8 cellular contexts compared by ENCODE assay signal in the genomic region with DNA sequence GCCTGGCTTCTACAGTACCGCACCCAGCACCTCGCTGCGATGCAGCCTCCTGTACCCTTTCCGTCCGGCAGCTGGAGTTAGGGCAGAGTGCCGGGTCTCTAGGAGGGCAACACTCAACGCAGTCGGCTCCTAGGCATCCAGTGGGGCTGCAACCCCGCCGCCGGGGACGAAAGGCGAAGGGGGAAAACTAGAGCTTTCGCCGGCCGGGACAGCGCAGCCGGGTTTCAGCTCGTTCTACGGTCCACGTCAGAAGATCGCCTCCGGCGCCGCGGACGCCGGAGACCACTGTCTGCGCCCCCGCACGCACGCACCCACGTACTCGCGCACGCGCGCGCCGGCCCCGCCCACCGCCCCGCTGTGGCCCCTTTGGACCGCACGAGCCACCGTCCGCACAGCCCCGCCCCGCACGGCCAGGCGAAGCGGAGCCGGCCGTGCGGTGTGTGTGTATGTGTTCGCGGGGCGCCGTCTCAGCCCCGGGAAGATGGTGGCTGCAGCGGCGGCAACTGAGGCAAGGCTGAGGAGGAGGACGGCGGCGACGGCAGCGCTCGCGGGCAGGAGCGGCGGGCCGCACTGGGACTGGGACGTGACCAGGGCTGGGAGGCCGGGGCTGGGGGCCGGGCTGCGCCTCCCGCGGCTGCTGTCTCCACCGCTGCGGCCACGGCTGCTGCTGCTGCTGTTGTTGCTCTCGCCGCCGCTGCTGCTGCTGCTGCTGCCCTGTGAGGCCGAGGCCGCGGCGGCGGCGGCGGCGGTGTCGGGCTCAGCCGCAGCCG. TPM values are rescaled to one million over a fixed set of nuclear protein-coding genes. Genes with fewer than 3 reads are reported as not detected.
DNase-seq lines count a peak whose midpoint lies in the region; ATAC-seq and TF ChIP-seq lines count a peak whose summit lies in the region.

A gene (plus strand): TSS at position 392 of the 770 bp plus-strand sequence. CDS start 90 bp downstream, at position 482.

- H3K4me1 ChIP-seq in HUES64 (ENCODE audit: insufficient read depth, low read length): peaks cover 6% of the 10 kb centered on the region; the same call in 1 of the 2 replicates
- peaks cover 22% of the 10 kb centered on the region for H3K4me1 ChIP-seq in mucosa of stomach (ENCODE audit: control insufficient read depth, insufficient read depth, low read length)

- H3K4me3 Mint-ChIP-seq in activated T-cell treated with anti-CD3 and anti-CD28 coated beads, Interleukin-2, amount 50 U/mL, for 24 hours: peak within 1 kb of the TSS; percentile 95

- DNase-seq in DMS 273 (lab: John Stamatoyannopoulos, UW; ENCODE audit: unreplicated experiment): peak; percentile 95
- peak; percentile 52 for DNase-seq in OCI-M2 (lab: John Stamatoyannopoulos, UW; ENCODE audit: unreplicated experiment)
- peak; percentile 98 for DNase-seq in activated T-cell treated with anti-CD3 and anti-CD28 coated beads, Interleukin-2, amount 50 U/mL, for 24 hours
- peak; percentile 93 to 94 for DNase-seq in erythroblast (lab: John Stamatoyannopoulos, UW)
- peak; percentile 63 to 81 for DNase-seq in stimulated activated CD8-positive, alpha-beta memory T cell treated with anti-CD3 and anti-CD28 coated beads, Interleukin-4, amount 100 ng/mL, for 4 hours (ENCODE audit: low read depth in 2 of 2, low spot score in 1 of 2)

- TF ChIP-seq POLR2A in erythroblast (IDR thresholded peaks at IDR 0.05; ENCODE audit: low read length): peak; percentile 82

- H3K27me3 Mint-ChIP-seq in activated T-cell treated with anti-CD3 and anti-CD28 coated beads, Interleukin-2, amount 50 U/mL, for 24 hours: no peaks in the 10 kb centered on the region

- H3K27me3 ChIP-seq in HUES64 (ENCODE audit: insufficient read depth, low read length) (peaks cover 59% of the 10 kb centered on the region), mucosa of stomach (ENCODE audit: control insufficient read depth, insufficient read depth, low read length) (no peaks in the 10 kb centered on the region)

- peak within 1 kb of the TSS; percentile 87 for H3K27ac Mint-ChIP-seq in activated T-cell treated with anti-CD3 and anti-CD28 coated beads, Interleukin-2, amount 50 U/mL, for 24 hours

- WGBS in HUES64: under 1% methylated on average over 95 of the region's 95 CpGs

- H3K9ac ChIP-seq in HUES64 (ENCODE audit: low read depth, low read length): peak within 1 kb of the TSS; percentile 87
- H3K9ac ChIP-seq in mucosa of stomach (ENCODE audit: low read length): peak within 1 kb of the TSS; percentile 90

- H3K4me3 ChIP-seq in HUES64 (ENCODE audit: low read length): peak within 1 kb of the TSS; percentile 87
- peak within 1 kb of the TSS; percentile 86 for H3K4me3 ChIP-seq in mucosa of stomach (ENCODE audit: low read length)

- H3K36me3 ChIP-seq in HUES64 (ENCODE audit: insufficient read depth, low read length) (no peaks in the 10 kb centered on the region), mucosa of stomach (ENCODE audit: control insufficient read depth, insufficient read depth, low read length) (no peaks in the 10 kb centered on the region)

- H3K9me3 ChIP-seq in HUES64 (ENCODE audit: insufficient read depth, low read depth, low read length): no peaks in the 10 kb centered on the region
- H3K9me3 ChIP-seq in mucosa of stomach (ENCODE audit: control insufficient read depth, low read length): no peaks in the 10 kb centered on the region

- peaks cover 38% of the 10 kb centered on the region for H3K4me1 Mint-ChIP-seq in activated T-cell treated with anti-CD3 and anti-CD28 coated beads, Interleukin-2, amount 50 U/mL, for 24 hours (ENCODE audit: low read depth)

- H3K27ac ChIP-seq in HUES64 (ENCODE audit: low read depth, low read length): 0 out of 2 replicates have a peak within 1 kb of the TSS, but pooled peaks have one; percentile 24

- peak; percentile 86 for ATAC-seq in GM21423 (IDR thresholded peaks at IDR 0.05; ENCODE audit: unreplicated experiment)

- peaks cover 9% of the 10 kb centered on the region for H3K36me3 Mint-ChIP-seq in activated T-cell treated with anti-CD3 and anti-CD28 coated beads, Interleukin-2, amount 50 U/mL, for 24 hours (ENCODE audit: low read depth)

- no peaks in the 10 kb centered on the region for H3K9me3 Mint-ChIP-seq in activated T-cell treated with anti-CD3 and anti-CD28 coated beads, Interleukin-2, amount 50 U/mL, for 24 hours

RNA-seq across cellular contexts. Expression of the gene that starts here (rescaled TPM):
- 10.4 TPM for polyA plus RNA-seq in HUES64 (2013, experiment 1 of 2)
- polyA plus RNA-seq in HUES64 (2013, experiment 2 of 2): 11.2 TPM

Comparison
In these comparisons a context has a peak if more than half of its experiments do, and no peak if none do; other contexts are left out.
1. Peak in every context shown above with its lines: DNase-seq, ATAC-seq, H3K4me3 ChIP-seq and H3K27ac ChIP-seq.